In genomic region chr3:84209473-84209872, GRCh38 we compare ENCODE assay signal across 31 cellular contexts.
"Had no signal": no experiment of that assay in that cellular context is flagged by ENCODE, and none has a peak within 500 bp of the region (broad histone marks: within the 10 kb centered on the region; RNA-seq: fewer than 3 reads in every experiment).

No MANE protein-coding gene starts in this region.

- H3K36me3 ChIP-seq: adrenal gland, esophagus muscularis mucosa, gastrocnemius medialis, WERI-Rb-1 had no signal

- H3K4me1 ChIP-seq: adrenal gland, body of pancreas, esophagus muscularis mucosa, foreskin keratinocyte, gastrocnemius medialis had no signal

- ATAC-seq: activated CD4-positive, alpha-beta T cell treated with anti-CD3 and anti-CD28 coated beads for 36 hours; activated CD8-positive, alpha-beta memory T cell treated with anti-CD3 and anti-CD28 coated beads, Interleukin-2, amount 10 ng/mL, durations not matched to agents 7 days and 5 days; activated CD8-positive, alpha-beta T cell treated with anti-CD3 and anti-CD28 coated beads, Interleukin-2, amount 10 ng/mL, durations not matched to agents 7 days and 5 days; activated naive CD8-positive, alpha-beta T cell treated with anti-CD3 and anti-CD28 coated beads, Interleukin-2, amount 50 U/mL, for 24 hours; body of pancreas; effector memory CD8-positive, alpha-beta T cell; foreskin keratinocyte; gastrocnemius medialis; T-helper 17 cell had no signal

- DNase-seq: activated CD4-positive, alpha-beta memory T cell treated with anti-CD3 and anti-CD28 coated beads for 36 hours; activated CD4-positive, alpha-beta T cell treated with anti-CD3 and anti-CD28 coated beads for 36 hours; activated CD4-positive, alpha-beta T cell treated with anti-CD3 and anti-CD28 coated beads, Interleukin-2, amount 10 ng/mL, durations not matched to agents 24 days and 14 days; activated CD4-positive, CD25-positive, alpha-beta regulatory T cell; activated CD4-positive, CD25-positive, alpha-beta regulatory T cell treated with anti-CD3 and anti-CD28 coated beads, Interleukin-2, amount 50 U/mL, for 72 hours; activated CD8-positive, alpha-beta memory T cell treated with anti-CD3 and anti-CD28 coated beads, Interleukin-2, amount 10 ng/mL, durations not matched to agents 7 days and 5 days; activated CD8-positive, alpha-beta memory T cell treated with anti-CD3 and anti-CD28 coated beads, Interleukin-2, amount 50 U/mL, for 4 hours; activated CD8-positive, alpha-beta T cell treated with anti-CD3 and anti-CD28 coated beads, Interleukin-2, amount 10 ng/mL, durations not matched to agents 7 days and 5 days; activated effector memory CD4-positive, alpha-beta T cell treated with anti-CD3 and anti-CD28 coated beads, Interleukin-2, amount 50 U/mL, for 16 hours; activated naive CD4-positive, alpha-beta T cell treated with anti-CD3 and anti-CD28 coated beads for 36 hours; activated naive CD8-positive, alpha-beta T cell treated with anti-CD3 and anti-CD28 coated beads for 36 hours; activated naive CD8-positive, alpha-beta T cell treated with anti-CD3 and anti-CD28 coated beads, Interleukin-2, amount 50 U/mL, for 24 hours; activated T-cell treated with anti-CD3 and anti-CD28 coated beads, Interleukin-2, amount 50 U/mL, for 1 hour; activated T-cell treated with anti-CD3 and anti-CD28 coated beads, Interleukin-2, amount 50 U/mL, for 48 hours; adrenal gland; amygdala; aorta; body of pancreas; cortex of kidney; dermis blood vessel endothelial cell; effector CD4-positive, alpha-beta T cell; effector memory CD8-positive, alpha-beta T cell; erythroblast; foreskin keratinocyte; gastrocnemius medialis; glutamatergic neuron; T-helper 1 cell; T-helper 17 cell; T1000; WERI-Rb-1 had no signal

- H3K9me3 ChIP-seq: adrenal gland, body of pancreas, esophagus muscularis mucosa, gastrocnemius medialis had no signal

- H3K27me3 ChIP-seq: adrenal gland, body of pancreas, esophagus muscularis mucosa, foreskin keratinocyte, gastrocnemius medialis had no signal

- H3K4me3 ChIP-seq: adrenal gland, body of pancreas, esophagus muscularis mucosa, gastrocnemius medialis had no signal

- H3K27ac ChIP-seq: adrenal gland, body of pancreas, esophagus muscularis mucosa, foreskin keratinocyte, gastrocnemius medialis, WERI-Rb-1 had no signal
